ENCODE assay signal across 8 cellular contexts in genomic region chr2:240585681-240586197, GRCh38. TPM values are rescaled to one million over a fixed set of nuclear protein-coding genes. Genes with fewer than 3 reads are reported as not detected.
DNase-seq lines count a peak whose midpoint lies in the region; ATAC-seq and TF ChIP-seq lines count a peak whose summit lies in the region.

No MANE protein-coding gene starts in this region.

- H2AK5ac ChIP-seq in trophoblast cell (ENCODE audit: low read length), result peak overlapping the region; percentile 70

- H3K27ac ChIP-seq in WERI-Rb-1 (peak overlapping the region; percentile 98), trophoblast cell (ENCODE audit: low read depth, low read length) (no peak overlapping the region)

- H3K9me3 ChIP-seq in ES-I3 (ENCODE audit: control insufficient read depth, insufficient read depth, low read length), result no peaks in the 10 kb centered on the region
- H3K9me3 ChIP-seq in WERI-Rb-1 (ENCODE audit: severe bottlenecking), result no peaks in the 10 kb centered on the region
- peaks cover 1% of the 10 kb centered on the region for H3K9me3 ChIP-seq in trophoblast cell (ENCODE audit: insufficient read depth, low read depth, low read length)

- peak overlapping the region; percentile 84 for H3K4ac ChIP-seq in trophoblast cell (ENCODE audit: low read depth, low read length)

- peak overlapping the region; percentile 70 for H4K12ac ChIP-seq in trophoblast cell (ENCODE audit: low read depth, low read length)

- H3K18ac ChIP-seq in trophoblast cell (ENCODE audit: low read length), result peak overlapping the region; percentile 57

- peak overlapping the region; percentile 99 for H2AFZ ChIP-seq in trophoblast cell (ENCODE audit: insufficient read depth, low read length, poor library complexity)

- H3K36me3 ChIP-seq in ES-I3 (ENCODE audit: insufficient read depth, low read length) (no peaks in the 10 kb centered on the region), WERI-Rb-1 (peaks cover 19% of the 10 kb centered on the region), trophoblast cell (ENCODE audit: control insufficient read depth in 1 of 2, insufficient read depth in 2 of 2, low read length in 2 of 2) (peaks cover 16 to 18% of the 10 kb centered on the region in 2 experiments)

- no CpG with 5 or more reads among the region's 20 CpGs for WGBS in trophoblast cell (ENCODE audit: extremely low coverage, insufficient coverage, insufficient read length)

- H3K9ac ChIP-seq in ES-I3 (ENCODE audit: low read depth, low read length), result peak overlapping the region; percentile 96
- peak overlapping the region; percentile 92 for H3K9ac ChIP-seq in trophoblast cell (ENCODE audit: low read length)

- H3K79me2 ChIP-seq in trophoblast cell (ENCODE audit: control insufficient read depth, insufficient read depth, low read length, poor library complexity), result peaks cover 15% of the 10 kb centered on the region

- H3K79me1 ChIP-seq in trophoblast cell (ENCODE audit: low read length), result peaks cover 7% of the 10 kb centered on the region

- peaks cover 22% of the 10 kb centered on the region for H3K4me1 ChIP-seq in ES-I3 (ENCODE audit: insufficient read depth, low read length)
- peaks cover 18 to 27% of the 10 kb centered on the region in 2 experiments for H3K4me1 ChIP-seq in trophoblast cell (ENCODE audit: control insufficient read depth in 1 of 2, insufficient read depth in 2 of 2, low read length in 2 of 2)

- DNase-seq in WERI-Rb-1 (no peak), foreskin fibroblast (no peak), trophoblast cell (no peak), SKM-1 treated with dmso at 0.1 percent for 144 hours (lab: John Stamatoyannopoulos, UW; ENCODE audit: unreplicated experiment) (no peak)
- DNase-seq in stimulated activated CD4-positive, alpha-beta T cell treated with anti-CD3 and anti-CD28 coated beads, Interleukin-4, amount 100 ng/mL, for 4 hours, result no peak

- peak overlapping the region; percentile 98 for H4K8ac ChIP-seq in trophoblast cell (ENCODE audit: low read depth, low read length)

- ATAC-seq in HG02885 (IDR thresholded peaks at IDR 0.05; ENCODE audit: poor library complexity, unreplicated experiment) (no peak), HG02970 (IDR thresholded peaks at IDR 0.05; ENCODE audit: low FRiP score, unreplicated experiment) (no peak)

- H2BK120ac ChIP-seq in trophoblast cell (ENCODE audit: insufficient read depth, low read length, poor library complexity), result peak overlapping the region; percentile 55

- peak overlapping the region; percentile 7 for H2BK5ac ChIP-seq in trophoblast cell (ENCODE audit: low read depth, low read length, poor library complexity)

- H3K27me3 ChIP-seq in WERI-Rb-1 (ENCODE audit: insufficient read depth, low read depth, severe bottlenecking), result no peaks in the 10 kb centered on the region
- H3K27me3 ChIP-seq in trophoblast cell (ENCODE audit: insufficient read depth, low read length), result no peaks in the 10 kb centered on the region

- H2BK12ac ChIP-seq in trophoblast cell (ENCODE audit: low read length), result no peak overlapping the region

- H4K91ac ChIP-seq in trophoblast cell (ENCODE audit: low read depth, low read length), result peak overlapping the region; percentile 83

- TF ChIP-seq CTCF in WERI-Rb-1 (IDR thresholded peaks at IDR 0.05; ENCODE audit: low read depth, low read length) (no peak), foreskin fibroblast (IDR thresholded peaks at IDR 0.05; ENCODE audit: low read depth, low read length) (no peak)

- H3K14ac ChIP-seq in trophoblast cell (ENCODE audit: low read length), result peak overlapping the region; percentile 62

- H3K4me3 ChIP-seq in WERI-Rb-1 (ENCODE audit: low read depth, low read length) (peak overlapping the region; percentile 89), foreskin fibroblast (ENCODE audit: low read depth in 1 of 2, low read length in 2 of 2) (peak overlapping the region; percentile 77 to 89), trophoblast cell (ENCODE audit: low read depth, low read length) (peak overlapping the region; percentile 93)

- peak overlapping the region; percentile 90 for H3K4me2 ChIP-seq in trophoblast cell (ENCODE audit: low read length)

- no peak overlapping the region for H3K23ac ChIP-seq in trophoblast cell (ENCODE audit: low read length)

RNA-seq across cellular contexts. Expression of gene CAPN10, which starts 0.8 kb away (rescaled TPM):
- polyA plus RNA-seq in trophoblast cell (2013), result 13.6 and 13.9 TPM in 2 replicates

RNA-seq across cellular contexts. Expression of gene RNPEPL1, which starts 17.5 kb away (rescaled TPM):
- 43.3 and 44.3 TPM in 2 replicates for polyA plus RNA-seq in trophoblast cell (2013)

RNA-seq across cellular contexts. Expression of gene DUSP28, which starts 25.6 kb away (rescaled TPM):
- 3.2 and 3.3 TPM in 2 replicates for polyA plus RNA-seq in trophoblast cell (2013)

RNA-seq across cellular contexts. Expression of gene ANKMY1, which starts 28.0 kb away (rescaled TPM):
- polyA plus RNA-seq in trophoblast cell (2013), result 4.7 and 5.0 TPM in 2 replicates

RNA-seq across cellular contexts. Expression of gene GPR35, which starts 39.5 kb away (rescaled TPM):
- 0.68 and 0.96 TPM in 2 replicates for polyA plus RNA-seq in trophoblast cell (2013)
